Comparison of ENCODE assay signal across 23 cellular contexts in genomic region chr7:12595148-12595547, GRCh38. TPM values are rescaled to one million over a fixed set of nuclear protein-coding genes. Genes with fewer than 3 reads are reported as not detected.
DNase-seq lines count a peak whose midpoint lies in the region; ATAC-seq, FAIRE-seq and TF ChIP-seq lines count a peak whose summit lies in the region.
"Had no signal": no experiment of that assay in that cellular context is flagged by ENCODE, and none has a peak within 500 bp of the region (broad histone marks: within the 10 kb centered on the region; RNA-seq: fewer than 3 reads in every experiment).

No MANE protein-coding gene starts in this region.

- H3K36me3 ChIP-seq in K562 (ENCODE audit: control insufficient read depth, insufficient read depth, low read length) (peaks cover 6% of the 10 kb centered on the region; the same call in 2 of the 3 replicates), mesendoderm (ENCODE audit: control insufficient read depth, insufficient read depth, low read length) (no peaks in the 10 kb centered on the region)
- H3K36me3 ChIP-seq: BE2C, BLaER1 had no signal

- peaks cover 29% of the 10 kb centered on the region; the same call in 2 of the 3 replicates for H3K79me2 ChIP-seq in K562 (ENCODE audit: control insufficient read depth, insufficient read depth, low read length)
- H3K79me2 ChIP-seq in mesendoderm (ENCODE audit: control insufficient read depth, insufficient read depth, low read length) = no peaks in the 10 kb centered on the region

- H3K9me3 ChIP-seq in K562 (replicated peaks; ENCODE audit: control insufficient read depth, insufficient read depth, low read depth, low read length) = no peaks in the 10 kb centered on the region
- H3K9me3 ChIP-seq: BE2C had no signal

- H2AFZ ChIP-seq in K562 (ENCODE audit: low read depth, low read length) = peak overlapping the region; percentile 81

- H2BK5ac ChIP-seq in mesendoderm (ENCODE audit: low read length) = no peak overlapping the region

- H2BK120ac ChIP-seq in mesendoderm (ENCODE audit: low read depth, low read length) = no peak overlapping the region

- H4K20me1 ChIP-seq in K562 (replicated peaks; ENCODE audit: control insufficient read depth, insufficient read depth, low read length) = no peaks in the 10 kb centered on the region
- H4K20me1 ChIP-seq: BLaER1 had no signal

- H3K18ac ChIP-seq in mesendoderm (ENCODE audit: low read length) = no peak overlapping the region

- no peak overlapping the region for H2BK15ac ChIP-seq in mesendoderm (replicated peaks; ENCODE audit: low read depth)

- intact Hi-C loops in K562 (cut with micrococcal nuclease) = no loop called here

- H3K79me1 ChIP-seq in mesendoderm (ENCODE audit: low read length) = no peaks in the 10 kb centered on the region

- no peak overlapping the region for H3K56ac ChIP-seq in mesendoderm (ENCODE audit: low read length)

- H3K4ac ChIP-seq in mesendoderm (ENCODE audit: low read depth, low read length) = no peak overlapping the region

- POLR2A ChIA-PET in K562 (lab: Yijun Ruan, JAX) = no interaction called here

- H2AK5ac ChIP-seq in mesendoderm (ENCODE audit: low read length) = no peak overlapping the region

- TF ChIP-seq RAD21 in K562 (CRISPR knock-in tag; conservative IDR thresholded peaks at IDR 0.05 in 1 of 2, IDR thresholded peaks at IDR 0.05 in 1 of 2) = no peak

- FAIRE-seq in K562 (lab: Jason Lieb, UNC) = peak; percentile 77
- FAIRE-seq: A204.1, G401.6, GM12891, GM19239 had no signal

- H3K23ac ChIP-seq in mesendoderm (ENCODE audit: low read length) = no peak overlapping the region

- no peak overlapping the region for H4K5ac ChIP-seq in mesendoderm (ENCODE audit: low read length)

- peak; percentile 57 for TF ChIP-seq EP300 in K562 (IDR thresholded peaks at IDR 0.05; ENCODE audit: low read length)

- TF ChIP-seq POLR2A in K562 (conservative IDR thresholded peaks at IDR 0.05) = no peak

- BruUV-seq in K562 (replicated peaks; lab: Mats Ljungman, UMichigan) = no TSS peak

- in situ Hi-C loops in SK-MEL-5 (cut with HindIII; ENCODE audit: low pct_unique_long_range_greater_than_20kb, low sequenced_read_pairs) (no loop called here), K562 (cut with MboI) (no loop called here)

- peak overlapping the region; percentile 57 for H3K4me2 ChIP-seq in K562 (ENCODE audit: insufficient read depth, low read length)
- no peak overlapping the region for H3K4me2 ChIP-seq in mesendoderm (ENCODE audit: low read length)
- H3K4me2 ChIP-seq: BLaER1 had no signal

- no peak overlapping the region for H4K8ac ChIP-seq in mesendoderm (ENCODE audit: low read depth, low read length)

- H3K27ac ChIP-seq in K562 (ENCODE audit: extremely low read depth, low read depth, low read length) (peak overlapping the region; percentile 67; the same call in 2 of the 3 replicates), mesendoderm (ENCODE audit: low read depth, low read length) (no peak overlapping the region)
- H3K27ac ChIP-seq: BLaER1 had no signal

- H3K27me3 ChIP-seq in K562 (ENCODE audit: control insufficient read depth in 2 of 2, insufficient read depth in 2 of 2, low read length in 2 of 2) = no peaks in the 10 kb centered on the region
- no peaks in the 10 kb centered on the region for H3K27me3 ChIP-seq in mesendoderm (ENCODE audit: insufficient read depth, low read length, poor library complexity)
- H3K27me3 ChIP-seq: BLaER1 had no signal

- peak; percentile 11; the same call in 2 of the 3 replicates for ATAC-seq in K562

- CTCF ChIA-PET in K562 (lab: Yijun Ruan, JAX; ENCODE audit: low intra/inter-chr PET ratio) = no interaction called here

- H3K9ac ChIP-seq in K562 (ENCODE audit: insufficient read depth in 1 of 2, low read depth in 2 of 2, low read length in 2 of 2) (peak overlapping the region in 1 of 2 experiments; percentile 39; a peak in 2 of 4 replicates), mesendoderm (ENCODE audit: low read length) (no peak overlapping the region)
- H3K9ac ChIP-seq: BLaER1 had no signal

- H3K4me3 ChIP-seq in K562 (peak overlapping the region; percentile 8; the same call in 1 of the 2 replicates), mesendoderm (ENCODE audit: low read length) (no peak overlapping the region)
- H3K4me3 ChIP-seq: BLaER1 had no signal

- WGBS in K562 (ENCODE audit: insufficient coverage, low coverage, missing lambda C conversion rate) = 11% methylated on average over 7 of the region's 7 CpGs
- no CpG with 5 or more reads among the region's 7 CpGs for WGBS in mesendoderm (ENCODE audit: extremely low coverage, insufficient coverage, low lambda C conversion rate)

- peaks cover 4 to 14% of the 10 kb centered on the region in 2 experiments; a peak in 3 of 5 replicates for H3K4me1 ChIP-seq in K562 (replicated peaks in 1 of 2; ENCODE audit: control insufficient read depth in 2 of 2, insufficient read depth in 2 of 2, low read length in 2 of 2)
- H3K4me1 ChIP-seq in mesendoderm (ENCODE audit: control insufficient read depth, low read depth, low read length) = no peaks in the 10 kb centered on the region
- H3K4me1 ChIP-seq: BE2C had no signal

- peak; percentile 43 for DNase-seq in SK-MEL-5 (ENCODE audit: low read depth, low spot score)
- peak in 1 of 4 experiments; percentile 53 for DNase-seq in K562 (ENCODE audit: extremely low read depth in 1 of 4, low spot score in 3 of 4)
- peak; percentile 10 for DNase-seq in mesendoderm
- no peak for DNase-seq in activated gamma-delta T cell treated with Interleukin-2 at 50 U/mL for 16 hours
- no peak for DNase-seq in superior temporal gyrus (ENCODE audit: extremely low spot score)
- DNase-seq in inferior parietal cortex (ENCODE audit: extremely low spot score) = no peak
- DNase-seq: 8988T; ACHN; BE2C; C1 segment of cervical spinal cord; CD4-positive, alpha-beta memory T cell; CD4-positive, CD25-positive, alpha-beta regulatory T cell; CD8-positive, alpha-beta memory T cell; COR-L47; DMS79 treated with DMSO at 0.1 percent for 48 hours; GF-D8 had no signal

- H3K9me1 ChIP-seq in K562 (ENCODE audit: control insufficient read depth, insufficient read depth, low read length) = no peaks in the 10 kb centered on the region

- no peak for TF ChIP-seq CTCF in K562 (IDR thresholded peaks at IDR 0.05 in 2 of 3, conservative IDR thresholded peaks at IDR 0.05 in 1 of 3; ENCODE audit: insufficient read depth in 2 of 3, low read depth in 1 of 3, low read length in 3 of 3)

TF ChIP-seq in K562, 482 proteins besides CTCF, POLR2A, EP300 and RAD21 (continues in another document):
- TF ChIP-seq HDAC1 (IDR thresholded peaks at IDR 0.05) = no peak
- peak; percentile 71 for TF ChIP-seq TEAD4 (IDR thresholded peaks at IDR 0.05; ENCODE audit: low read length)
- TF ChIP-seq TEAD4 (CRISPR knock-in tag; IDR thresholded peaks at IDR 0.05; ENCODE audit: borderline replicate concordance) = no peak
- TF ChIP-seq ZNF644 (tag; IDR thresholded peaks at IDR 0.05; ENCODE audit: low read depth) = peak; percentile 67; the same call in 1 of the 2 replicates
- TF ChIP-seq MXD1 (CRISPR knock-in tag; IDR thresholded peaks at IDR 0.05; ENCODE audit: borderline replicate concordance, poor library complexity, severe bottlenecking) = no peak
- TF ChIP-seq CBFA2T2 (conservative IDR thresholded peaks at IDR 0.05) = peak; percentile 43
- peak; percentile 56 for TF ChIP-seq CBFA2T3 (IDR thresholded peaks at IDR 0.05)
- TF ChIP-seq ZNF316 (IDR thresholded peaks at IDR 0.05) = no peak
- peak; percentile 77; the same call in 1 of the 2 replicates for TF ChIP-seq ESRRA (IDR thresholded peaks at IDR 0.05; ENCODE audit: borderline replicate concordance, low read depth)
- peak in 1 of 2 experiments; percentile 26; a peak in 1 of 4 replicates for TF ChIP-seq RCOR1 (IDR thresholded peaks at IDR 0.05; ENCODE audit: borderline replicate concordance in 1 of 2, low read depth in 2 of 2, low read length in 2 of 2)
- no peak for TF ChIP-seq THAP7 (CRISPR knock-in tag; IDR thresholded peaks at IDR 0.05)

RNA-seq across cellular contexts. Expression of gene SCIN, which starts 24.6 kb away (rescaled TPM):
- 0.34 and 0.59 TPM in 2 replicates for total RNA-seq in SK-MEL-5 (2014; rRNA removed; shearing (Covaris generic))
- 0.32 TPM in 1 of 2 replicates, not detected in the other for polyA plus RNA-seq in SK-MEL-5 (2015; cell fraction: cytosol; rRNA removed)
- 0.04 and 0.28 TPM in 2 replicates for polyA plus RNA-seq in SK-MEL-5 (2015; cell fraction: nucleus; rRNA removed)
- 1.1 and 8.3 TPM in 2 replicates for total RNA-seq in K562 (2011; cell fraction: chromatin; rRNA removed; ENCODE audit: low replicate concordance)
- total RNA-seq in K562 (2011; cell fraction: nucleolus; rRNA removed) = 0.33 and 1.4 TPM in 2 replicates
- 2.2 and 3.5 TPM in 2 replicates for total RNA-seq in K562 (2011; cell fraction: nucleoplasm; rRNA removed)
- total RNA-seq in K562 (2014; rRNA removed) (9.8 and 10.9 TPM in 2 replicates), K562 (2014; rRNA removed; fragmentation: Illumina TruSeq; extraction: Trizol) (14.7 and 17.2 TPM in 2 replicates), K562 (2015; rRNA removed; fragmentation: Illumina TruSeq; extraction: Trizol) (14.4 and 18.2 TPM in 2 replicates), K562 (2021) (9.7 and 10.6 TPM in 2 replicates)
- polyA plus RNA-seq in K562 (2011; rRNA removed) (0.67 and 1.0 TPM in 2 replicates), K562 (2014; fragmentation: Illumina TruSeq; extraction: Trizol) (11.4 and 12.6 TPM in 2 replicates), K562 (2014; fragmentation: Nextera tagmentation; extraction: Ambion mirVana) (10 to 100 TPM in 1 of 2 experiments, 1 to 10 TPM in 1; 4.5 to 10.4 TPM), K562 (2014; rRNA removed) (10.3 and 10.9 TPM in 2 replicates)
- 0.12 and 0.50 TPM in 2 replicates for polyA plus RNA-seq in K562 (2011; cell fraction: cytosol; rRNA removed)
- polyA plus RNA-seq in K562 (2011; cell fraction: nucleus; rRNA removed) = 0.17 and 0.32 TPM in 2 replicates
- polyA plus RNA-seq in K562 (2012) = 17.7 and 29.9 TPM in 2 replicates
- 0.63 and 1.0 TPM in 2 replicates for polyA minus RNA-seq in K562 (2011; rRNA and poly(A)+ RNA removed)
- not detected in 2 replicates for polyA minus RNA-seq in K562 (2011; cell fraction: cytosol; rRNA and poly(A)+ RNA removed)
- polyA minus RNA-seq in K562 (2011; cell fraction: nucleus; rRNA and poly(A)+ RNA removed) = 0.54 and 1.00 TPM in 2 replicates
- 0.31 TPM for polyA plus RNA-seq in mesendoderm (2013, experiment 1 of 2)
- 0.31 TPM for polyA plus RNA-seq in mesendoderm (2013, experiment 2 of 2)
- total RNA-seq: CD4-positive, CD25-positive, alpha-beta regulatory T cell had no signal
- polyA plus RNA-seq: AG04450; CD14-positive monocyte; CD8-positive, alpha-beta memory T cell had no signal

Comparison
In these comparisons a context has a peak if more than half of its experiments do, and no peak if none do; other contexts are left out.
1. DNase-seq: peak in SK-MEL-5 (single experiment) and mesendoderm (single experiment); none in activated gamma-delta T cell treated with Interleukin-2 at 50 U/mL for 16 hours (single experiment), superior temporal gyrus (single experiment) and inferior parietal cortex (single experiment).